ENCODE assay signal across 18 cellular contexts in genomic region chr7:142455392-142455791, GRCh38.
DNase-seq lines count a peak whose midpoint lies in the region; ATAC-seq and TF ChIP-seq lines count a peak whose summit lies in the region.
"Had no signal": no experiment of that assay in that cellular context is flagged by ENCODE, and none has a peak within 500 bp of the region (broad histone marks: within the 10 kb centered on the region; RNA-seq: fewer than 3 reads in every experiment).

No MANE protein-coding gene starts in this region.

- H3K36me3 ChIP-seq in Loucy (ENCODE audit: insufficient read depth, low read length) (no peaks in the 10 kb centered on the region), osteoblast (ENCODE audit: insufficient read depth, low read length) (no peaks in the 10 kb centered on the region), colonic mucosa (no peaks in the 10 kb centered on the region)
- H3K36me3 ChIP-seq: ascending aorta, HAP-1, sigmoid colon had no signal

- ATAC-seq in activated T-cell treated with anti-CD3 and anti-CD28 coated beads, Interleukin-2, amount 50 U/mL, for 72 hours (replicated peaks in 1 of 2): peak; percentile 22 to 26
- ATAC-seq in stimulated activated effector memory CD8-positive, alpha-beta T cell treated with anti-CD3 and anti-CD28 coated beads, Interleukin-12 subunit alpha, Interleukin-12 subunit beta, amount 100 ng/mL, for 72 hours: peak; percentile 29
- ATAC-seq in HG03520 (IDR thresholded peaks at IDR 0.05; ENCODE audit: unreplicated experiment): no peak
- ATAC-seq: Right ventricle myocardium inferior had no signal

- H3K4me1 ChIP-seq in Loucy (ENCODE audit: insufficient read depth, low read length, poor library complexity, severe bottlenecking) (peaks cover 92% of the 10 kb centered on the region), osteoblast (ENCODE audit: insufficient read depth, low read length) (peaks cover 19% of the 10 kb centered on the region), colonic mucosa (no peaks in the 10 kb centered on the region)
- H3K4me1 ChIP-seq: ascending aorta, HAP-1 had no signal

- 0 out of 2 replicates have a peak, but pooled peaks cover 13% of the 10 kb centered on the region for H3K79me2 ChIP-seq in Loucy (ENCODE audit: insufficient read depth, low read length)
- H3K79me2 ChIP-seq in osteoblast (ENCODE audit: insufficient read depth, low read length): no peaks in the 10 kb centered on the region

- H2AFZ ChIP-seq in Loucy (ENCODE audit: low read length): no peak overlapping the region
- H2AFZ ChIP-seq in osteoblast (ENCODE audit: low read length): no peak overlapping the region

- H3K9me3 Mint-ChIP-seq in activated T-cell treated with anti-CD3 and anti-CD28 coated beads, Interleukin-2, amount 50 U/mL, for 72 hours: no peaks in the 10 kb centered on the region
- no peaks in the 10 kb centered on the region for H3K9me3 Mint-ChIP-seq in activated naive CD8-positive, alpha-beta T cell (ENCODE audit: low read depth)
- H3K9me3 Mint-ChIP-seq in stimulated activated effector memory CD8-positive, alpha-beta T cell treated with anti-CD3 and anti-CD28 coated beads, Interleukin-12 subunit alpha, Interleukin-12 subunit beta, amount 100 ng/mL, for 72 hours: no peaks in the 10 kb centered on the region
- H3K9me3 Mint-ChIP-seq: activated B cell treated with CpG ODN at 0.5 μM for 24 hours had no signal

- H3K4me1 Mint-ChIP-seq in activated T-cell treated with anti-CD3 and anti-CD28 coated beads, Interleukin-2, amount 50 U/mL, for 72 hours (ENCODE audit: low read depth): peaks cover 52% of the 10 kb centered on the region
- peaks cover 23% of the 10 kb centered on the region for H3K4me1 Mint-ChIP-seq in activated naive CD8-positive, alpha-beta T cell (ENCODE audit: low read depth)
- H3K4me1 Mint-ChIP-seq in stimulated activated effector memory CD8-positive, alpha-beta T cell treated with anti-CD3 and anti-CD28 coated beads, Interleukin-12 subunit alpha, Interleukin-12 subunit beta, amount 100 ng/mL, for 72 hours: peaks cover 7% of the 10 kb centered on the region
- H3K4me1 Mint-ChIP-seq: activated B cell treated with CpG ODN at 0.5 μM for 24 hours had no signal

- H3K4me2 ChIP-seq in Loucy (ENCODE audit: low read depth, low read length, poor library complexity, severe bottlenecking) (peak overlapping the region; percentile 24), osteoblast (ENCODE audit: insufficient read depth, low read length) (no peak overlapping the region)

- peaks cover 12% of the 10 kb centered on the region for H3F3A ChIP-seq in Loucy (ENCODE audit: low read depth)

- H3K27ac ChIP-seq in osteoblast (ENCODE audit: low read depth, low read length): no peak overlapping the region
- no peak overlapping the region for H3K27ac ChIP-seq in colonic mucosa
- H3K27ac ChIP-seq: ascending aorta, sigmoid colon had no signal

- DNase-seq in activated T-cell treated with anti-CD3 and anti-CD28 coated beads, Interleukin-2, amount 50 U/mL, for 72 hours: no peak
- no peak for DNase-seq in activated T-cell treated with anti-CD3 and anti-CD28 coated beads, Interleukin-2, amount 50 U/mL, for 1 hour
- no peak for DNase-seq in stimulated activated effector memory CD8-positive, alpha-beta T cell treated with anti-CD3 and anti-CD28 coated beads, Interleukin-12 subunit alpha, Interleukin-12 subunit beta, amount 100 ng/mL, for 72 hours (ENCODE audit: low spot score in 2 of 2)
- DNase-seq in osteoblast (ENCODE audit: insufficient read length, low spot score, missing footprints) (no peak), colonic mucosa (no peak)
- DNase-seq: activated B cell treated with CpG ODN at 0.5 μM for 24 hours, Calu3, hippocampal formation, mammary epithelial cell, NCI-H1048, NCI-H524 treated with DMSO at 0.1 percent for 48 hours, sigmoid colon had no signal

- H3K27ac Mint-ChIP-seq in activated T-cell treated with anti-CD3 and anti-CD28 coated beads, Interleukin-2, amount 50 U/mL, for 72 hours: no peak overlapping the region
- peak overlapping the region; percentile 34 for H3K27ac Mint-ChIP-seq in activated naive CD8-positive, alpha-beta T cell
- peak overlapping the region; percentile 32 for H3K27ac Mint-ChIP-seq in stimulated activated effector memory CD8-positive, alpha-beta T cell treated with anti-CD3 and anti-CD28 coated beads, Interleukin-12 subunit alpha, Interleukin-12 subunit beta, amount 100 ng/mL, for 72 hours
- H3K27ac Mint-ChIP-seq: activated B cell treated with CpG ODN at 0.5 μM for 24 hours had no signal

- H3K4me3 Mint-ChIP-seq in activated T-cell treated with anti-CD3 and anti-CD28 coated beads, Interleukin-2, amount 50 U/mL, for 72 hours: peak overlapping the region; percentile 65 to 73
- H3K4me3 Mint-ChIP-seq in activated naive CD8-positive, alpha-beta T cell: peak overlapping the region; percentile 69
- peak overlapping the region; percentile 48 for H3K4me3 Mint-ChIP-seq in stimulated activated effector memory CD8-positive, alpha-beta T cell treated with anti-CD3 and anti-CD28 coated beads, Interleukin-12 subunit alpha, Interleukin-12 subunit beta, amount 100 ng/mL, for 72 hours
- H3K4me3 Mint-ChIP-seq: activated B cell treated with CpG ODN at 0.5 μM for 24 hours had no signal

- no peaks in the 10 kb centered on the region for H3K27me3 Mint-ChIP-seq in activated T-cell treated with anti-CD3 and anti-CD28 coated beads, Interleukin-2, amount 50 U/mL, for 72 hours (ENCODE audit: low read depth)
- no peaks in the 10 kb centered on the region for H3K27me3 Mint-ChIP-seq in activated naive CD8-positive, alpha-beta T cell

- H3K36me3 Mint-ChIP-seq in activated T-cell treated with anti-CD3 and anti-CD28 coated beads, Interleukin-2, amount 50 U/mL, for 72 hours (ENCODE audit: insufficient read depth in 2 of 2): no peaks in the 10 kb centered on the region
- H3K36me3 Mint-ChIP-seq in activated naive CD8-positive, alpha-beta T cell: no peaks in the 10 kb centered on the region
- H3K36me3 Mint-ChIP-seq in stimulated activated effector memory CD8-positive, alpha-beta T cell treated with anti-CD3 and anti-CD28 coated beads, Interleukin-12 subunit alpha, Interleukin-12 subunit beta, amount 100 ng/mL, for 72 hours: peaks cover 2% of the 10 kb centered on the region

- H3K9me3 ChIP-seq in Loucy (ENCODE audit: insufficient read depth, low read depth, low read length) (no peaks in the 10 kb centered on the region), osteoblast (ENCODE audit: low read depth, low read length) (no peaks in the 10 kb centered on the region), colonic mucosa (no peaks in the 10 kb centered on the region)
- H3K9me3 ChIP-seq: ascending aorta, HAP-1, sigmoid colon had no signal

- intact Hi-C loops in colonic mucosa (cut with DNase I): no loop called here

- H3K9ac ChIP-seq in Loucy (ENCODE audit: low read depth, low read length, poor library complexity, severe bottlenecking): peak overlapping the region; percentile 49
- H3K9ac ChIP-seq in colonic mucosa (ENCODE audit: low read depth in 2 of 2, low read length in 2 of 2): no peak overlapping the region

- no peak for TF ChIP-seq CTCF in Loucy (conservative IDR thresholded peaks at IDR 0.05; ENCODE audit: low read length)
- no peak for TF ChIP-seq CTCF in osteoblast (IDR thresholded peaks at IDR 0.05; ENCODE audit: extremely low read depth, low read depth, low read length)
- no peak for TF ChIP-seq CTCF in colonic mucosa (IDR thresholded peaks at IDR 0.05)

- H3K9me2 ChIP-seq in Loucy (replicated peaks; ENCODE audit: low read depth, low read length): no peaks in the 10 kb centered on the region

- no peak overlapping the region for H3K4me3 ChIP-seq in Loucy (ENCODE audit: low read length, poor library complexity, severe bottlenecking)
- H3K4me3 ChIP-seq in osteoblast (ENCODE audit: insufficient read depth, low read length): no peak overlapping the region
- no peak overlapping the region for H3K4me3 ChIP-seq in colonic mucosa
- H3K4me3 ChIP-seq: ascending aorta, HAP-1, sigmoid colon had no signal

- H4K20me1 ChIP-seq in Loucy (ENCODE audit: insufficient read depth, low read length, poor library complexity, severe bottlenecking): no peaks in the 10 kb centered on the region
- H4K20me1 ChIP-seq in osteoblast (ENCODE audit: insufficient read depth, low read length): no peaks in the 10 kb centered on the region

- H3K27me3 ChIP-seq in Loucy (ENCODE audit: insufficient read depth, low read length, poor library complexity, severe bottlenecking): no peaks in the 10 kb centered on the region
- H3K27me3 ChIP-seq in osteoblast (ENCODE audit: insufficient read depth, low read length): no peaks in the 10 kb centered on the region
- no peaks in the 10 kb centered on the region for H3K27me3 ChIP-seq in colonic mucosa
- H3K27me3 ChIP-seq: ascending aorta had no signal
